ENCODE assay signal across 21 cellular contexts in the genomic region with DNA sequence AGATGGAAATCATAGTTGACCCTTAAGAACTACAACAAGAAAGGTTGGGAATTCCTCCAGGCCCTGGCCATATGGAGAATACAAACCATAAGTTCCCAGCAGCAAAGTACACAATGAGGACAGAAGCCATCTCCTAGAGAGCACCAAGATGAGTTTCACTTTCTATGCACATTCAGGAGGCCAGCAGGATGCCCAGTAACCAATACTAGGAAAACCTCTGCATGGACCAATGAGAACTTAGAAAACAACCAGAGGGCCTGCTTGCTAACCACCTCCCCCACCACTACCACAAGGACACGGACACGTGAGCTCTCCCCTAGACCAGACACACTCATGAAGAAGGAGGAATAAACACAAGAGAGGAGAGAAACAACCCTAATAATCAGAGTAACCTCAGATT. TPM values are rescaled to one million over a fixed set of nuclear protein-coding genes. Genes with fewer than 3 reads are reported as not detected.
DNase-seq lines count a peak whose midpoint lies in the region; TF ChIP-seq lines count a peak whose summit lies in the region.
"Had no signal": no experiment of that assay in that cellular context is flagged by ENCODE, and none has a peak within 500 bp of the region (broad histone marks: within the 10 kb centered on the region; RNA-seq: fewer than 3 reads in every experiment).

No MANE protein-coding gene starts in this region.

- no peaks in the 10 kb centered on the region for H3F3A ChIP-seq in Loucy (ENCODE audit: low read depth)

- DNase-seq in EL = peak; percentile 8
- no peak for DNase-seq in chondrocyte (ENCODE audit: low spot score)
- DNase-seq in myocyte (ENCODE audit: low read depth) = peak; percentile 36
- no peak for DNase-seq in NCI-H82 treated with DMSO at 0.1 percent for 48 hours (lab: John Stamatoyannopoulos, UW; ENCODE audit: unreplicated experiment)
- no peak for DNase-seq in putamen (ENCODE audit: low spot score)
- no peak for DNase-seq in erythroblast (lab: John Stamatoyannopoulos, UW)
- no peak for DNase-seq in NCI-H1048 (lab: John Stamatoyannopoulos, UW)
- DNase-seq: activated CD4-positive, CD25-positive, alpha-beta regulatory T cell treated with anti-CD3 and anti-CD28 coated beads, Interleukin-2, amount 50 U/mL, for 72 hours; activated CD8-positive, alpha-beta memory T cell treated with anti-CD3 and anti-CD28 coated beads for 24 hours; activated naive CD4-positive, alpha-beta T cell treated with anti-CD3 and anti-CD28 coated beads, Interleukin-2, amount 50 U/mL, for 16 hours; activated T-cell treated with anti-CD3 and anti-CD28 coated beads, Interleukin-2, amount 50 U/mL, for 72 hours; colonic mucosa; glutamatergic neuron; left ventricle myocardium superior; MV-4-11; NCI-H1694 treated with DMSO at 0.1 percent for 48 hours; stimulated activated CD4-positive, alpha-beta T cell treated with anti-CD3 and anti-CD28 coated beads, Interleukin-4, amount 100 ng/mL, for 24 hours; stimulated activated naive CD8-positive, alpha-beta T cell treated with anti-CD3 and anti-CD28 coated beads, Interleukin-15, Interleukin-2, amounts not matched to agents 100 U/mL and 50 U/mL, for 24 hours had no signal

- no peak overlapping the region for H3K9ac ChIP-seq in Loucy (ENCODE audit: low read depth, low read length, poor library complexity, severe bottlenecking)

- H3K27me3 Mint-ChIP-seq in chondrocyte (ENCODE audit: low read depth) = no peaks in the 10 kb centered on the region

- no peak for TF ChIP-seq POLR2A in erythroblast (IDR thresholded peaks at IDR 0.05; ENCODE audit: low read length)

- peak overlapping the region; percentile 12 for H3K4me2 ChIP-seq in Loucy (ENCODE audit: low read depth, low read length, poor library complexity, severe bottlenecking)

- peaks cover 18% of the 10 kb centered on the region for H3K4me1 ChIP-seq in Loucy (ENCODE audit: insufficient read depth, low read length, poor library complexity, severe bottlenecking)
- H3K4me1 ChIP-seq: colonic mucosa had no signal

- H3K4me3 ChIP-seq in Loucy (ENCODE audit: low read length, poor library complexity, severe bottlenecking) = no peak overlapping the region
- H3K4me3 ChIP-seq: colonic mucosa, K562 had no signal

- H3K79me2 ChIP-seq in Loucy (ENCODE audit: insufficient read depth, low read length) = no peaks in the 10 kb centered on the region

- TF ChIP-seq CTCF in Loucy (conservative IDR thresholded peaks at IDR 0.05; ENCODE audit: low read length) (no peak), chondrocyte (IDR thresholded peaks at IDR 0.05) (no peak)

- H3K9me3 Mint-ChIP-seq in chondrocyte (ENCODE audit: low read depth) = no peaks in the 10 kb centered on the region
- H3K9me3 Mint-ChIP-seq: activated T-cell treated with anti-CD3 and anti-CD28 coated beads, Interleukin-2, amount 50 U/mL, for 72 hours; CD14-positive monocyte had no signal

- peak overlapping the region; percentile 41 for H3K27ac Mint-ChIP-seq in chondrocyte (ENCODE audit: unreplicated experiment)
- H3K27ac Mint-ChIP-seq: activated T-cell treated with anti-CD3 and anti-CD28 coated beads, Interleukin-2, amount 50 U/mL, for 72 hours had no signal

- H2AFZ ChIP-seq in Loucy (ENCODE audit: low read length) = peak overlapping the region; percentile 84

- H3K4me3 Mint-ChIP-seq in chondrocyte (ENCODE audit: unreplicated experiment) = no peak overlapping the region
- H3K4me3 Mint-ChIP-seq: activated T-cell treated with anti-CD3 and anti-CD28 coated beads, Interleukin-2, amount 50 U/mL, for 72 hours; CD14-positive monocyte had no signal

- H3K36me3 Mint-ChIP-seq in chondrocyte (ENCODE audit: low read depth) = no peaks in the 10 kb centered on the region
- H3K36me3 Mint-ChIP-seq: CD14-positive monocyte had no signal

- no peaks in the 10 kb centered on the region for H3K27me3 ChIP-seq in Loucy (ENCODE audit: insufficient read depth, low read length, poor library complexity, severe bottlenecking)
- H3K27me3 ChIP-seq: colonic mucosa had no signal

- no peaks in the 10 kb centered on the region for H3K9me3 ChIP-seq in Loucy (ENCODE audit: insufficient read depth, low read depth, low read length)
- H3K9me3 ChIP-seq: colonic mucosa had no signal

- no peaks in the 10 kb centered on the region for H4K20me1 ChIP-seq in Loucy (ENCODE audit: insufficient read depth, low read length, poor library complexity, severe bottlenecking)

- H3K4me1 Mint-ChIP-seq in chondrocyte (ENCODE audit: low read depth) = peaks cover 45% of the 10 kb centered on the region

- H3K36me3 ChIP-seq in Loucy (ENCODE audit: insufficient read depth, low read length) = no peaks in the 10 kb centered on the region
- H3K36me3 ChIP-seq: colonic mucosa had no signal

- H3K9me2 ChIP-seq in Loucy (replicated peaks; ENCODE audit: low read depth, low read length) = no peaks in the 10 kb centered on the region

RNA-seq across cellular contexts. Expression of a gene that starts 56.3 kb away (rescaled TPM):
- total RNA-seq in chondrocyte (12.8 to 13.7 TPM (median 13.0 TPM) in 3 replicates), myocyte (19.5 and 21.6 TPM in 2 replicates)
- 4.4 TPM for polyA plus RNA-seq in myocyte (2012)

Comparison
In these comparisons a context has a peak if more than half of its experiments do, and no peak if none do; other contexts are left out.
1. DNase-seq: peak in EL (single experiment) and myocyte (single experiment); none in chondrocyte (single experiment), NCI-H82 treated with DMSO at 0.1 percent for 48 hours (single experiment), putamen (single experiment), erythroblast (0 of 2) and NCI-H1048 (single experiment).